In the genomic region with DNA sequence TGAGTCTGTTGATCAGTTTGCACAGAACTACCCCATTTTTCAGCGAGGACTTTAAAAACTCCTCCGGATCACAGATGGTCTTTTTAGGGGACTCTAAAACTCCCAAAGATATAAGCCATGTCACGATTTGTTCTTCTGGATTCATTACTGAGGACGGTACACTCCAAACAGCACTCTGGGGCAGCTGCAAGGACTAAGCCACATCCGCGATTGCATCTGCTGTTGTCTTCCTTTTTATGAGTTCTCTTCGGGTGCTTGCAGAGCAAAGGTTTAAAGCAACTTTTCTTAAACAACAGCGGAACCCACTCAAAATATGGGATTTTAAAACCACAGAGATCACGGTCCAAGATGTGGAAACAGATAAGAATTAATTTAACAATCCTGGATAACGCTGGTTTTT, we compare ENCODE assay signal across 9 cellular contexts. TPM values are rescaled to one million over a fixed set of nuclear protein-coding genes. Genes with fewer than 3 reads are reported as not detected.
A peak's percentile ranks its signal among the peaks of the same experiment; 100 is the strongest.
DNase-seq lines count a peak whose midpoint lies in the region; ATAC-seq and TF ChIP-seq lines count a peak whose summit lies in the region.
"Had no signal": no experiment of that assay in that cellular context is flagged by ENCODE, and none has a peak within 500 bp of the region (broad histone marks: within the 10 kb centered on the region; RNA-seq: fewer than 3 reads in every experiment).

TSS of gene ARHGEF6 (minus strand) at position 195 of the 400 bp plus-strand sequence. CDS start at position 145, 50 bp downstream.

- no peaks in the 10 kb centered on the region for H3K9me3 Mint-ChIP-seq in activated CD4-positive, alpha-beta memory T cell treated with anti-CD3 and anti-CD28 coated beads, Interleukin-2, amount 10 ng/mL, durations not matched to agents 7 days and 5 days
- peaks cover 21% of the 10 kb centered on the region for H3K9me3 Mint-ChIP-seq in mesothelial cell of epicardium

- H3K4me3 Mint-ChIP-seq in activated CD4-positive, alpha-beta memory T cell treated with anti-CD3 and anti-CD28 coated beads, Interleukin-2, amount 10 ng/mL, durations not matched to agents 7 days and 5 days: peak within 1 kb of the TSS; percentile 82
- no peak within 1 kb of the TSS for H3K4me3 Mint-ChIP-seq in mesothelial cell of epicardium

- H3K27me3 Mint-ChIP-seq in activated CD4-positive, alpha-beta memory T cell treated with anti-CD3 and anti-CD28 coated beads, Interleukin-2, amount 10 ng/mL, durations not matched to agents 7 days and 5 days: no peaks in the 10 kb centered on the region
- peaks cover under 1% of the 10 kb centered on the region for H3K27me3 Mint-ChIP-seq in mesothelial cell of epicardium (ENCODE audit: low read depth)

- peak; percentile 20 for TF ChIP-seq POLR2A in GM15510 (IDR thresholded peaks at IDR 0.05; ENCODE audit: borderline replicate concordance, extremely low read depth, insufficient read length)

- CTCF ChIA-PET in activated CD4-positive, alpha-beta memory T cell treated with anti-CD3 and anti-CD28 coated beads, Interleukin-2, amount 10 ng/mL, durations not matched to agents 7 days and 5 days (lab: Charles Lee): no interaction called here

- no peaks in the 10 kb centered on the region for H3K9me2 ChIP-seq in hepatocyte (replicated peaks; ENCODE audit: insufficient read depth)

- H3K4me2 ChIP-seq in hepatocyte: peak within 1 kb of the TSS; percentile 50

- H3K27ac Mint-ChIP-seq in activated CD4-positive, alpha-beta memory T cell treated with anti-CD3 and anti-CD28 coated beads, Interleukin-2, amount 10 ng/mL, durations not matched to agents 7 days and 5 days: peak within 1 kb of the TSS; percentile 95
- no peak within 1 kb of the TSS for H3K27ac Mint-ChIP-seq in mesothelial cell of epicardium
- H3K27ac Mint-ChIP-seq: nephron had no signal

- H3K9me3 ChIP-seq in hepatocyte (ENCODE audit: low read depth): no peaks in the 10 kb centered on the region

- DNase-seq in activated CD4-positive, alpha-beta memory T cell treated with anti-CD3 and anti-CD28 coated beads, Interleukin-2, amount 10 ng/mL, durations not matched to agents 7 days and 5 days: peak; percentile 60
- DNase-seq in hepatocyte (ENCODE audit: low spot score) (no peak), ureter (ENCODE audit: low spot score) (no peak), mesothelial cell of epicardium (ENCODE audit: low spot score in 2 of 2, unreplicated experiment in 2 of 2) (no peak)

- WGBS in hepatocyte (ENCODE audit: low lambda C conversion rate, missing lambda C conversion rate): 68% methylated on average over 10 of the region's 10 CpGs

- peaks cover 33% of the 10 kb centered on the region for H3K36me3 Mint-ChIP-seq in activated CD4-positive, alpha-beta memory T cell treated with anti-CD3 and anti-CD28 coated beads, Interleukin-2, amount 10 ng/mL, durations not matched to agents 7 days and 5 days (ENCODE audit: low read depth)
- H3K36me3 Mint-ChIP-seq in mesothelial cell of epicardium: no peaks in the 10 kb centered on the region

- H3K4me3 ChIP-seq in hepatocyte: no peak within 1 kb of the TSS

- TF ChIP-seq CTCF in hepatocyte (IDR thresholded peaks at IDR 0.05; ENCODE audit: poor library complexity): no peak
- TF ChIP-seq CTCF in mesothelial cell of epicardium (IDR thresholded peaks at IDR 0.05; ENCODE audit: unreplicated experiment): no peak

- H3K79me2 ChIP-seq in hepatocyte: no peaks in the 10 kb centered on the region

- H3K27me3 ChIP-seq in hepatocyte: no peaks in the 10 kb centered on the region

- no peaks in the 10 kb centered on the region for H3K36me3 ChIP-seq in hepatocyte (replicated peaks; ENCODE audit: insufficient read depth, low read depth)

- no peaks in the 10 kb centered on the region for H4K20me1 ChIP-seq in hepatocyte (ENCODE audit: insufficient read depth, poor library complexity, severe bottlenecking)

- ATAC-seq in HG03354 (IDR thresholded peaks at IDR 0.05; ENCODE audit: poor library complexity, severe bottlenecking, unreplicated experiment) (peak; percentile 61), GM19463 (IDR thresholded peaks at IDR 0.05; ENCODE audit: unreplicated experiment) (no peak), GM21576 (IDR thresholded peaks at IDR 0.05; ENCODE audit: unreplicated experiment) (no peak)

- peaks cover 55% of the 10 kb centered on the region for H3K4me1 Mint-ChIP-seq in activated CD4-positive, alpha-beta memory T cell treated with anti-CD3 and anti-CD28 coated beads, Interleukin-2, amount 10 ng/mL, durations not matched to agents 7 days and 5 days
- H3K4me1 Mint-ChIP-seq in mesothelial cell of epicardium: no peaks in the 10 kb centered on the region

- H3K4me1 ChIP-seq in hepatocyte (ENCODE audit: insufficient read depth): no peaks in the 10 kb centered on the region

- no peak within 1 kb of the TSS for H3K27ac ChIP-seq in hepatocyte

- POLR2A ChIA-PET in activated CD4-positive, alpha-beta memory T cell treated with anti-CD3 and anti-CD28 coated beads, Interleukin-2, amount 10 ng/mL, durations not matched to agents 7 days and 5 days (lab: Charles Lee): interaction anchor here (1.2 to 5.0 kb wide), 10 partner anchors 13 to 128 kb away, joined by 3 to 124 read pairs (median 10); partner anchors contain the start of gene RBMX

- no peak within 1 kb of the TSS for H2AFZ ChIP-seq in hepatocyte

RNA-seq across cellular contexts. Expression of gene ARHGEF6, which starts in this region (rescaled TPM):
- 100 to 1,000 TPM; 119 to 121 TPM for total RNA-seq in activated CD4-positive, alpha-beta memory T cell treated with anti-CD3 and anti-CD28 coated beads, Interleukin-2, amount 10 ng/mL, durations not matched to agents 7 days and 5 days
- total RNA-seq in hepatocyte (2.2 and 3.7 TPM in 2 replicates), ureter (13.3 TPM), mesothelial cell of epicardium (0.82 to 1.1 TPM (median 0.98 TPM) in 3 replicates)
- polyA plus RNA-seq in hepatocyte: 2.0 and 3.5 TPM in 2 replicates
